In genomic region chr15:38671675-38672141, GRCh38 we compare ENCODE assay signal across 8 cellular contexts.
DNase-seq lines count a peak whose midpoint lies in the region; ATAC-seq and TF ChIP-seq lines count a peak whose summit lies in the region.

No MANE protein-coding gene starts in this region.

- WGBS in esophagus muscularis mucosa, result 84% methylated on average over 5 of the region's 5 CpGs

- no peaks in the 10 kb centered on the region for H3K27me3 ChIP-seq in DND-41 (ENCODE audit: insufficient read depth, low read length, poor library complexity)
- peaks cover 0 to 37% (median 0%) of the 10 kb centered on the region in 4 donors for H3K27me3 ChIP-seq in esophagus muscularis mucosa

- H3K4me3 ChIP-seq in DND-41 (ENCODE audit: low read depth in 1 of 2, low read length in 2 of 2), result no peak overlapping the region
- no peak overlapping the region for H3K4me3 ChIP-seq in esophagus muscularis mucosa

- in situ Hi-C loops in GM13976 (cut with MboI; ENCODE audit: low sequenced_read_pairs, unreplicated experiment), result no loop called here

- no peaks in the 10 kb centered on the region for H3K9me3 ChIP-seq in DND-41 (ENCODE audit: insufficient read depth, low read length, severe bottlenecking)
- no peaks in the 10 kb centered on the region for H3K9me3 ChIP-seq in esophagus muscularis mucosa

- ATAC-seq in DND-41 (ENCODE audit: insufficient read depth, low read depth), result no peak
- ATAC-seq in GM21360 (IDR thresholded peaks at IDR 0.05; ENCODE audit: unreplicated experiment), result peak; percentile 60
- ATAC-seq in HG03565 (IDR thresholded peaks at IDR 0.05; ENCODE audit: unreplicated experiment), result peak; percentile 39

- H3K4me1 ChIP-seq in DND-41 (ENCODE audit: insufficient read depth, low read length), result peaks cover 30% of the 10 kb centered on the region
- peaks cover 0 to 4% (median 0%) of the 10 kb centered on the region in 4 donors for H3K4me1 ChIP-seq in esophagus muscularis mucosa

- CTCF ChIA-PET in HEK293T (lab: Yijun Ruan, JAX), result no interaction called here

- no peak overlapping the region for H3K4me2 ChIP-seq in DND-41 (ENCODE audit: insufficient read depth, low read length)

- H3K79me2 ChIP-seq in DND-41 (ENCODE audit: insufficient read depth, low read length), result no peaks in the 10 kb centered on the region

- TF ChIP-seq POLR2A in esophagus muscularis mucosa (IDR thresholded peaks at IDR 0.05; ENCODE audit: low read depth), result no peak

- DNase-seq in DND-41 (no peak), GM13976 (ENCODE audit: low spot score) (no peak), esophagus muscularis mucosa (ENCODE audit: extremely low spot score) (no peak), HEK293T (ENCODE audit: extremely low spot score) (no peak), HuH-7.5 (ENCODE audit: low spot score) (no peak)
- DNase-seq in central memory CD4-positive, alpha-beta T cell, result peak; percentile 76

- intact Hi-C loops in esophagus muscularis mucosa (cut with DNase I), result no loop called here

- POLR2A ChIA-PET in HEK293T (lab: Yijun Ruan, JAX), result no interaction called here

- H3K36me3 ChIP-seq in DND-41 (ENCODE audit: insufficient read depth, low read length) (no peaks in the 10 kb centered on the region), esophagus muscularis mucosa (no peaks in the 10 kb centered on the region)

- peak overlapping the region; percentile 36; the same call in 1 of the 2 replicates for H3K27ac ChIP-seq in DND-41 (ENCODE audit: low read length)
- no peak overlapping the region for H3K27ac ChIP-seq in esophagus muscularis mucosa (replicated peaks in 1 of 4)

- H2AFZ ChIP-seq in DND-41 (ENCODE audit: low read depth, low read length), result no peak overlapping the region

- no peak for TF ChIP-seq EP300 in esophagus muscularis mucosa (IDR thresholded peaks at IDR 0.05)

- no peak overlapping the region for H3K9ac ChIP-seq in DND-41 (ENCODE audit: low read depth, low read length)

- H4K20me1 ChIP-seq in DND-41 (ENCODE audit: insufficient read depth, low read length), result no peaks in the 10 kb centered on the region

- TF ChIP-seq CTCF in DND-41 (IDR thresholded peaks at IDR 0.05; ENCODE audit: borderline replicate concordance, extremely low read depth, low read length, poor library complexity, severe bottlenecking), result no peak
- no peak for TF ChIP-seq CTCF in GM13976 (IDR thresholded peaks at IDR 0.05; ENCODE audit: borderline replicate concordance, control extremely low read depth, extremely low read depth, insufficient read depth, missing control alignments)
- TF ChIP-seq CTCF in esophagus muscularis mucosa (IDR thresholded peaks at IDR 0.05), result no peak

TF ChIP-seq in HEK293T, 16 proteins besides CTCF, POLR2A, EP300 and RAD21:
- TF ChIP-seq FOXA1 (IDR thresholded peaks at IDR 0.05), result no peak
- no peak for TF ChIP-seq ZNF384 (IDR thresholded peaks at IDR 0.05)
- TF ChIP-seq NFRKB (IDR thresholded peaks at IDR 0.05), result no peak
- no peak for TF ChIP-seq ELF4 (IDR thresholded peaks at IDR 0.05)
- no peak for TF ChIP-seq PKNOX1 (IDR thresholded peaks at IDR 0.05)
- no peak for TF ChIP-seq BHLHE40 (IDR thresholded peaks at IDR 0.05; ENCODE audit: borderline replicate concordance)
- no peak for TF ChIP-seq ARNT (IDR thresholded peaks at IDR 0.05)
- no peak for TF ChIP-seq TARDBP (IDR thresholded peaks at IDR 0.05)
